ENCODE assay signal across 18 cellular contexts in the genomic region with DNA sequence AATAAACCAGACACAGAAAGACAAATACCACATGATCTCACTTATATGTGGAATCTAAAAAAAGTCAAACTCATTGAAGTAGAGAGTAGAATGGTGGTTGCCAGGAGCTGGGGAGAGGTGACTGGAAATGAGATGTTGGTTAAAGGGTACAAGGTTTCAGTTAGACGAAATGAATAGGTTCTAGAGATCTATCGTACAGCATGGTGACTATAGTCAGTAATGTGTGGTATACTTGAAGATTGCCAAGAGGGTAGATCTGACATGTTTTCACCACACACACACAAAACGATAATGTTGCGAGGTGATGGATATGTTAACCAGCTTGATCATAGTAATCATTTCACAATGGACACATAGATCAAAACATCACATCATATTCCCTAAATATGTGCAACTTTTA. TPM values are rescaled to one million over a fixed set of nuclear protein-coding genes. Genes with fewer than 3 reads are reported as not detected.
"Had no signal": no experiment of that assay in that cellular context is flagged by ENCODE, and none has a peak within 500 bp of the region (broad histone marks: within the 10 kb centered on the region; RNA-seq: fewer than 3 reads in every experiment).

No MANE protein-coding gene starts in this region.

- H3K27ac Mint-ChIP-seq: mesothelial cell of epicardium had no signal

- DNase-seq: dermis blood vessel endothelial cell; dorsolateral prefrontal cortex; effector CD4-positive, alpha-beta T cell; effector memory CD4-positive, alpha-beta T cell; foreskin keratinocyte; head of caudate nucleus; heart right ventricle; hippocampal formation; left cardiac atrium; left lung; left ventricle myocardium superior; lower lobe of right lung; mesenchymal stem cell; mucosa of descending colon; naive B cell had no signal

- H3K9me3 Mint-ChIP-seq: mesothelial cell of epicardium, naive B cell had no signal

- H3K4me1 Mint-ChIP-seq: naive B cell had no signal

- ATAC-seq: foreskin keratinocyte, gastroesophageal sphincter, heart right ventricle, left cardiac atrium, left lung, left ventricle myocardium superior, lower lobe of right lung, mucosa of descending colon had no signal

- H3K4me3 Mint-ChIP-seq: mesothelial cell of epicardium, naive B cell had no signal

- H3K36me3 Mint-ChIP-seq: mesothelial cell of epicardium, naive B cell had no signal

RNA-seq across cellular contexts. Expression of a gene that starts 46.4 kb away (rescaled TPM):
- total RNA-seq: endothelial cell of umbilical vein had no signal
